Comparison of ENCODE assay signal across 16 cellular contexts in the genomic region with DNA sequence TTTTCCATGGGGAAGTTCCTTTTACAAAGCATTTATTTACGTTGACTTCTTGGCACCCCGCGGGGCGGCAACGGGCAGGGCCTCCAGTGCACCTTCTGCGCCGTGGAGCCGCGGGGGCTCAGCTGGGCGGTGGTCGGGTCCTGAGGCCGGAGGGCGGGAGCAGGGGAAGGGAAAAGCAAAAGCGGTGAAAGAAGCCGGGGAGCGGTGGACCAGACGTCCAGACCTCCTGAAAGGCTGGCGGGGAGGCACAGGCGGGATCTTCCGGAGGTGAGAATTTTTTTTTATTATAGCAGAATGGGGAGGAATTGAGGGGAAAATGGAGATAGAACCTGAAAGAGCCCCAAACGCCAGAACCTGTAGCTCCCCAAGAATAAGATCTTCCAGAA. TPM values are rescaled to one million over a fixed set of nuclear protein-coding genes. Genes with fewer than 3 reads are reported as not detected.
DNase-seq lines count a peak whose midpoint lies in the region; ATAC-seq, FAIRE-seq and TF ChIP-seq lines count a peak whose summit lies in the region.
"Not testable (repeated sequence)": the region's sequence is repeated elsewhere in the genome, so short reads cannot be mapped to it uniquely, and the experiment has no call there.
"Had no signal": no experiment of that assay in that cellular context is flagged by ENCODE, and none has a peak within 500 bp of the region (broad histone marks: within the 10 kb centered on the region; RNA-seq: fewer than 3 reads in every experiment).

No MANE protein-coding gene starts in this region.

- not testable (repeated sequence) for H3K4me1 ChIP-seq in CD8-positive, alpha-beta memory T cell (ENCODE audit: insufficient read depth, low read length); OCI-LY3 (ENCODE audit: low read length); ectodermal cell (ENCODE audit: control insufficient read depth, insufficient read depth, low read length); HepG2 (ENCODE audit: insufficient read depth, low read length); psoas muscle

- intact Hi-C loops in activated CD4-positive, alpha-beta T cell treated with anti-CD3 and anti-CD28 coated beads for 36 hours (cut with DNase I, micrococcal nuclease); HepG2 (cut with micrococcal nuclease; ENCODE audit: unreplicated experiment); psoas muscle (cut with DNase I): not testable (repeated sequence)

- CTCF ChIA-PET in CD8-positive, alpha-beta memory T cell (lab: Charles Lee); activated CD4-positive, alpha-beta T cell treated with anti-CD3 and anti-CD28 coated beads for 36 hours (lab: Charles Lee); HepG2 (lab: Yijun Ruan, JAX; ENCODE audit: low intra/inter-chr PET ratio, low total read pairs): not testable (repeated sequence)

- BruUV-seq in HepG2 (replicated peaks; lab: Mats Ljungman, UMichigan), result TSS peak; percentile 54

- not testable (repeated sequence) for FAIRE-seq in HepG2 (lab: Jason Lieb, UNC)

- not testable (repeated sequence) for H3K4me2 ChIP-seq in OCI-LY3 (ENCODE audit: low read length); HepG2 (ENCODE audit: low read depth, low read length)

- H3K36me3 Mint-ChIP-seq in CD8-positive, alpha-beta memory T cell, result peaks cover 0 to 12% (median 1%) of the 10 kb centered on the region in 3 donors
- H3K36me3 Mint-ChIP-seq in activated CD4-positive, alpha-beta T cell treated with anti-CD3 and anti-CD28 coated beads for 36 hours (ENCODE audit: low read depth); activated naive CD8-positive, alpha-beta T cell treated with anti-CD3 and anti-CD28 coated beads, Interleukin-2, amount 10 ng/mL, durations not matched to agents 7 days and 5 days: not testable (repeated sequence)

- not testable (repeated sequence) for TF ChIP-seq EP300 in HepG2 (IDR thresholded peaks at IDR 0.05; ENCODE audit: low read depth in 2 of 2, low read length in 2 of 2); HepG2 (CRISPR knock-in tag; IDR thresholded peaks at IDR 0.05; ENCODE audit: borderline replicate concordance)

- POLR2A ChIA-PET in CD8-positive, alpha-beta memory T cell (lab: Charles Lee); activated CD4-positive, alpha-beta T cell treated with anti-CD3 and anti-CD28 coated beads for 36 hours (lab: Charles Lee); activated naive CD8-positive, alpha-beta T cell treated with anti-CD3 and anti-CD28 coated beads, Interleukin-2, amount 10 ng/mL, durations not matched to agents 7 days and 5 days (lab: Charles Lee); HepG2 (lab: Yijun Ruan, JAX): not testable (repeated sequence)

- H3K4me3 ChIP-seq in CD8-positive, alpha-beta memory T cell (ENCODE audit: low read length), result not testable (repeated sequence)
- H3K4me3 ChIP-seq in OCI-LY3 (ENCODE audit: low read length), result peak overlapping the region; percentile 89
- peak overlapping the region; percentile 62 for H3K4me3 ChIP-seq in ectodermal cell (ENCODE audit: insufficient read depth, low read depth, low read length)
- peak overlapping the region in 2 of 3 experiments; percentile 12 to 26; a peak in 3 of 6 replicates for H3K4me3 ChIP-seq in HepG2 (replicated peaks in 1 of 3; ENCODE audit: insufficient read depth in 1 of 3, low read depth in 2 of 3, low read length in 3 of 3)
- peak overlapping the region; percentile 65 for H3K4me3 ChIP-seq in psoas muscle

- H3K36me3 ChIP-seq in CD8-positive, alpha-beta memory T cell (ENCODE audit: insufficient read depth, low read length); OCI-LY3 (replicated peaks; ENCODE audit: low read depth, low read length); ectodermal cell (ENCODE audit: control insufficient read depth, insufficient read depth, low read length); HepG2 (replicated peaks in 1 of 2; ENCODE audit: control insufficient read depth in 1 of 2, insufficient read depth in 2 of 2, low read length in 2 of 2); psoas muscle (ENCODE audit: insufficient read depth in 1 of 2, low read depth in 1 of 2): not testable (repeated sequence)

- 0 out of 2 replicates have a peak, but pooled peaks have one; percentile 1 for TF ChIP-seq CTCF in OCI-LY3 (IDR thresholded peaks at IDR 0.05; ENCODE audit: low read depth, low read length)
- TF ChIP-seq CTCF in HepG2 (CRISPR knock-in tag; IDR thresholded peaks at IDR 0.05); psoas muscle (IDR thresholded peaks at IDR 0.05): not testable (repeated sequence)

- peak overlapping the region; percentile 87 to 96 (median 89) for H3K4me3 Mint-ChIP-seq in CD8-positive, alpha-beta memory T cell
- H3K4me3 Mint-ChIP-seq in activated CD4-positive, alpha-beta T cell treated with anti-CD3 and anti-CD28 coated beads for 36 hours, result peak overlapping the region; percentile 82
- peak overlapping the region; percentile 95 for H3K4me3 Mint-ChIP-seq in activated naive CD8-positive, alpha-beta T cell treated with anti-CD3 and anti-CD28 coated beads, Interleukin-2, amount 10 ng/mL, durations not matched to agents 7 days and 5 days

- peak overlapping the region in 6 of 8 donors; percentile 51 to 95 (median 88) for H3K27ac Mint-ChIP-seq in CD8-positive, alpha-beta memory T cell
- peak overlapping the region; percentile 79 for H3K27ac Mint-ChIP-seq in activated CD4-positive, alpha-beta T cell treated with anti-CD3 and anti-CD28 coated beads for 36 hours
- peak overlapping the region; percentile 67 for H3K27ac Mint-ChIP-seq in activated naive CD8-positive, alpha-beta T cell treated with anti-CD3 and anti-CD28 coated beads, Interleukin-2, amount 10 ng/mL, durations not matched to agents 7 days and 5 days

- H3K9me3 ChIP-seq in CD8-positive, alpha-beta memory T cell (ENCODE audit: low read length); OCI-LY3 (ENCODE audit: insufficient read depth, low read length); ectodermal cell (ENCODE audit: control insufficient read depth, low read length); HepG2 (ENCODE audit: low read length); psoas muscle: not testable (repeated sequence)

- WGBS in ectodermal cell, 2 experiments, result 4% methylated on average over 12 of the region's 21 CpGs; no CpG with 5 or more reads in 1 of the 2 experiments
- WGBS in HepG2 (ENCODE audit: low lambda C conversion rate), result 35% methylated on average over 15 of the region's 21 CpGs
- 2 to 7% methylated on average over 9 to 13 of the region's 21 CpGs; no CpG with 5 or more reads in 1 of the 3 donors for WGBS in psoas muscle, 3 donors

- H3K79me2 ChIP-seq in OCI-LY3 (ENCODE audit: low read length); HepG2 (ENCODE audit: insufficient read depth, low read length): not testable (repeated sequence)

- not testable (repeated sequence) for DNase-seq in CD8-positive, alpha-beta memory T cell; activated CD4-positive, alpha-beta T cell treated with anti-CD3 and anti-CD28 coated beads for 36 hours; HepG2 (ENCODE audit: low spot score); psoas muscle
- DNase-seq in activated naive CD8-positive, alpha-beta T cell treated with anti-CD3 and anti-CD28 coated beads, Interleukin-2, amount 10 ng/mL, durations not matched to agents 7 days and 5 days, result peak; percentile 38

- H3K27ac ChIP-seq in CD8-positive, alpha-beta memory T cell (ENCODE audit: low read depth, low read length); OCI-LY3 (ENCODE audit: low read length); HepG2 (ENCODE audit: extremely low read length, insufficient read depth, low read length); psoas muscle: not testable (repeated sequence)
- peak overlapping the region; percentile 36 for H3K27ac ChIP-seq in ectodermal cell (ENCODE audit: insufficient read depth, low read depth, low read length, poor library complexity, severe bottlenecking)

- not testable (repeated sequence) for H4K20me1 ChIP-seq in OCI-LY3 (ENCODE audit: insufficient read depth, low read length); HepG2 (ENCODE audit: insufficient read depth, low read length)

- H2AFZ ChIP-seq in OCI-LY3 (ENCODE audit: low read depth, low read length); HepG2 (ENCODE audit: low read length): not testable (repeated sequence)

- TF ChIP-seq POLR2A in HepG2 (IDR thresholded peaks at IDR 0.05; ENCODE audit: insufficient read depth in 1 of 2, low read depth in 2 of 2, low read length in 2 of 2), result not testable (repeated sequence)

- not testable (repeated sequence) for H3K9me3 Mint-ChIP-seq in CD8-positive, alpha-beta memory T cell; activated CD4-positive, alpha-beta T cell treated with anti-CD3 and anti-CD28 coated beads for 36 hours (ENCODE audit: low read depth); activated naive CD8-positive, alpha-beta T cell treated with anti-CD3 and anti-CD28 coated beads, Interleukin-2, amount 10 ng/mL, durations not matched to agents 7 days and 5 days

- H3K9ac ChIP-seq in OCI-LY3 (ENCODE audit: low read length), result peak overlapping the region; percentile 43; the same call in 1 of the 2 replicates
- H3K9ac ChIP-seq in HepG2 (ENCODE audit: insufficient read depth, low read depth, low read length), result not testable (repeated sequence)

- ATAC-seq in activated CD4-positive, alpha-beta T cell treated with anti-CD3 and anti-CD28 coated beads for 36 hours; activated naive CD8-positive, alpha-beta T cell treated with anti-CD3 and anti-CD28 coated beads, Interleukin-2, amount 10 ng/mL, durations not matched to agents 7 days and 5 days (ENCODE audit: low read depth); HepG2; psoas muscle: not testable (repeated sequence)

- not testable (repeated sequence) for TF ChIP-seq RAD21 in HepG2 (CRISPR knock-in tag; IDR thresholded peaks at IDR 0.05)

- not testable (repeated sequence) for H3K27me3 ChIP-seq in CD8-positive, alpha-beta memory T cell (ENCODE audit: insufficient read depth, low read length, poor library complexity, severe bottlenecking); OCI-LY3 (ENCODE audit: low read depth, low read length); ectodermal cell (ENCODE audit: control insufficient read depth, insufficient read depth, low read length, poor library complexity, severe bottlenecking); HepG2 (ENCODE audit: control insufficient read depth in 1 of 2, insufficient read depth in 2 of 2, low read length in 2 of 2); psoas muscle (ENCODE audit: insufficient read depth in 3 of 3, low read length in 2 of 3)

- H3K27me3 Mint-ChIP-seq in CD8-positive, alpha-beta memory T cell; activated CD4-positive, alpha-beta T cell treated with anti-CD3 and anti-CD28 coated beads for 36 hours; activated naive CD8-positive, alpha-beta T cell treated with anti-CD3 and anti-CD28 coated beads, Interleukin-2, amount 10 ng/mL, durations not matched to agents 7 days and 5 days: not testable (repeated sequence)

- not testable (repeated sequence) for H3K4me1 Mint-ChIP-seq in CD8-positive, alpha-beta memory T cell; activated CD4-positive, alpha-beta T cell treated with anti-CD3 and anti-CD28 coated beads for 36 hours; activated naive CD8-positive, alpha-beta T cell treated with anti-CD3 and anti-CD28 coated beads, Interleukin-2, amount 10 ng/mL, durations not matched to agents 7 days and 5 days

- in situ Hi-C loops in HepG2 (cut with HindIII; ENCODE audit: extremely low pct_ligation_motif_present, low pct_unique_long_range_greater_than_20kb), result not testable (repeated sequence)

RNA-seq across cellular contexts. Expression of a gene that starts 44.6 kb away (rescaled TPM):
- not detected for total RNA-seq in CD8-positive, alpha-beta memory T cell
- not detected for polyA plus RNA-seq in CD8-positive, alpha-beta memory T cell
- not detected for total RNA-seq in activated CD4-positive, alpha-beta T cell treated with anti-CD3 and anti-CD28 coated beads for 36 hours
- total RNA-seq in activated naive CD8-positive, alpha-beta T cell treated with anti-CD3 and anti-CD28 coated beads, Interleukin-2, amount 10 ng/mL, durations not matched to agents 7 days and 5 days, result not detected
- not detected for polyA plus RNA-seq in ectodermal cell (2013, experiment 1 of 4)
- polyA plus RNA-seq in ectodermal cell (2013, experiment 2 of 4), result not detected
- polyA plus RNA-seq in ectodermal cell (2013, experiment 3 of 4), result not detected
- not detected for polyA plus RNA-seq in ectodermal cell (2013, experiment 4 of 4)
- not detected in 2 replicates for total RNA-seq in HepG2 (2016; rRNA removed; fragmentation: Illumina TruSeq; extraction: Trizol)
- not detected in 2 replicates for total RNA-seq in HepG2 (2016; cell fraction: cytosol; rRNA removed; fragmentation: Illumina TruSeq; extraction: Trizol; ENCODE audit: low read depth)
- total RNA-seq in HepG2 (2016; cell fraction: insoluble cytoplasmic fraction; rRNA removed; fragmentation: Illumina TruSeq; extraction: Trizol), result not detected in 2 replicates
- not detected in 2 replicates for total RNA-seq in HepG2 (2016; cell fraction: membrane; rRNA removed; fragmentation: Illumina TruSeq; extraction: Trizol)
- total RNA-seq in HepG2 (2016; cell fraction: nucleus; rRNA removed; fragmentation: Illumina TruSeq; extraction: Trizol), result not detected in 2 replicates
- not detected in 2 replicates for polyA plus RNA-seq in HepG2 (2011; rRNA removed)
- not detected in 2 replicates for polyA plus RNA-seq in HepG2 (2011; cell fraction: cytosol; rRNA removed)
- polyA plus RNA-seq in HepG2 (2011; cell fraction: nucleus; rRNA removed), result not detected in 2 replicates
- not detected in 2 replicates for polyA plus RNA-seq in HepG2 (2012)
- not detected in 2 replicates for polyA plus RNA-seq in HepG2 (2016; cell fraction: cytosol; fragmentation: Illumina TruSeq; extraction: Trizol; ENCODE audit: low read depth)
- not detected in 2 replicates for polyA plus RNA-seq in HepG2 (2016; cell fraction: insoluble cytoplasmic fraction; fragmentation: Illumina TruSeq; extraction: Trizol; ENCODE audit: low read depth)
- not detected in 2 replicates for polyA plus RNA-seq in HepG2 (2016; cell fraction: membrane; fragmentation: Illumina TruSeq; extraction: Trizol; ENCODE audit: low read depth)
- polyA plus RNA-seq in HepG2 (2016; cell fraction: nucleus; fragmentation: Illumina TruSeq; extraction: Trizol; ENCODE audit: insufficient read depth, low read depth), result not detected in 2 replicates
- polyA minus RNA-seq in HepG2 (2011; rRNA and poly(A)+ RNA removed; ENCODE audit: low replicate concordance), result not detected in 2 replicates
- polyA minus RNA-seq in HepG2 (2011; cell fraction: cytosol; rRNA and poly(A)+ RNA removed), result not detected in 2 replicates
- polyA minus RNA-seq in HepG2 (2011; cell fraction: nucleus; rRNA and poly(A)+ RNA removed), result not detected in 2 replicates
- total RNA-seq in psoas muscle, result not detected
- polyA plus RNA-seq in psoas muscle, result not detected
- total RNA-seq: activated T-helper 2 cell treated with anti-CD3 and anti-CD28 coated beads, Interferon-gamma antibody, Interleukin-2, Interleukin-4, amounts not matched to agents 10 μg/mL and 5 μg/mL and 100 μg/mL, durations not matched to agents 14 hours and 24 hours and 36 hours; aorta; dermis blood vessel endothelial cell; esophagus mucosa; HT1080; M059J; Peyer's patch; sigmoid colon; testis had no signal
- polyA plus RNA-seq: aorta, sigmoid colon had no signal
